28 cellular contexts compared by ENCODE assay signal in genomic region chr3:79326642-79327041, GRCh38.
DNase-seq lines count a peak whose midpoint lies in the region; ATAC-seq and TF ChIP-seq lines count a peak whose summit lies in the region.
"Had no signal": no experiment of that assay in that cellular context is flagged by ENCODE, and none has a peak within 500 bp of the region (broad histone marks: within the 10 kb centered on the region; RNA-seq: fewer than 3 reads in every experiment).

No MANE protein-coding gene starts in this region.

- no peak overlapping the region for H3K56ac ChIP-seq in IMR-90 (ENCODE audit: extremely low read depth, insufficient read depth, low read length)

- no CpG with 5 or more reads among the region's 3 CpGs for WGBS in IMR-90 (ENCODE audit: extremely low coverage in 2 of 2, insufficient read length in 1 of 2), 2 experiments

- no peak for TF ChIP-seq POLR2A in IMR-90 (IDR thresholded peaks at IDR 0.05; ENCODE audit: low read depth, low read length)

- CTCF ChIA-PET in IMR-90 (lab: Yijun Ruan, JAX): no interaction called here

- in situ Hi-C loops in IMR-90 (cut with MboI; ENCODE audit: low sequenced_read_pairs): no loop called here

- POLR2A ChIA-PET in IMR-90 (lab: Charles Lee; ENCODE audit: unreplicated experiment): no interaction called here

- no peak overlapping the region for H2BK20ac ChIP-seq in IMR-90 (ENCODE audit: low read depth, low read length)

- no peak overlapping the region for H4K5ac ChIP-seq in IMR-90 (ENCODE audit: low read depth, low read length)

- no peaks in the 10 kb centered on the region for H3K36me3 ChIP-seq in ES-I3 (ENCODE audit: insufficient read depth, low read length)
- no peaks in the 10 kb centered on the region for H3K36me3 ChIP-seq in IMR-90 (ENCODE audit: control insufficient read depth, insufficient read depth, low read length)
- H3K36me3 ChIP-seq in iPS-20b (ENCODE audit: insufficient read depth, low read depth, low read length): no peaks in the 10 kb centered on the region
- H3K36me3 ChIP-seq: BE2C, thoracic aorta had no signal

- H3K9me1 ChIP-seq in IMR-90 (ENCODE audit: insufficient read depth, low read length): no peaks in the 10 kb centered on the region

- intact Hi-C loops in IMR-90 (cut with micrococcal nuclease): no loop called here

- no peak overlapping the region for H2AK9ac ChIP-seq in IMR-90 (replicated peaks; ENCODE audit: low read depth, low read length, poor library complexity)

- H4K20me1 ChIP-seq in IMR-90 (ENCODE audit: insufficient read depth, low read length): no peaks in the 10 kb centered on the region

- dilution Hi-C loops in IMR-90 (cut with HindIII; ENCODE audit: low sequenced_read_pairs, unreplicated experiment): no loop called here

- H2BK5ac ChIP-seq in IMR-90 (ENCODE audit: low read depth, low read length, poor library complexity, severe bottlenecking): no peak overlapping the region

- no peak overlapping the region for H4K8ac ChIP-seq in IMR-90 (ENCODE audit: low read depth in 2 of 2, low read length in 2 of 2)

- H3K79me1 ChIP-seq in IMR-90 (ENCODE audit: low read depth in 1 of 2, low read length in 2 of 2): no peaks in the 10 kb centered on the region

- no peak overlapping the region for H3K14ac ChIP-seq in IMR-90 (replicated peaks; ENCODE audit: low read depth, low read length)

- ATAC-seq in IMR-90 (ENCODE audit: low read depth): peak; percentile 35; the same call in 1 of the 2 replicates
- ATAC-seq: body of pancreas; CD8-positive, alpha-beta T cell; left cardiac atrium; mucosa of descending colon; natural killer cell; Panc1 had no signal

- no peak overlapping the region for H3K4ac ChIP-seq in IMR-90 (ENCODE audit: low read depth, low read length)

- no peak overlapping the region for H3K4me2 ChIP-seq in IMR-90 (ENCODE audit: low read depth, low read length)

- H3K27ac ChIP-seq in IMR-90 (ENCODE audit: insufficient read depth, low read length): no peak overlapping the region
- peak overlapping the region; percentile 59 for H3K27ac ChIP-seq in iPS-20b (ENCODE audit: low read length)
- H3K27ac ChIP-seq: body of pancreas, skin epidermis, thoracic aorta had no signal

- H3K27me3 ChIP-seq in IMR-90 (ENCODE audit: control insufficient read depth, insufficient read depth, low read length) (no peaks in the 10 kb centered on the region), iPS-20b (ENCODE audit: insufficient read depth, low read length) (no peaks in the 10 kb centered on the region)
- H3K27me3 ChIP-seq: BE2C, body of pancreas had no signal

- TF ChIP-seq CTCF in IMR-90 (conservative IDR thresholded peaks at IDR 0.05; ENCODE audit: low read depth, low read length) (no peak), epithelial cell of esophagus (IDR thresholded peaks at IDR 0.05; ENCODE audit: insufficient read depth, low read depth, low read length, missing control alignments) (no peak)

- H2BK120ac ChIP-seq in IMR-90 (ENCODE audit: low read depth, low read length): no peak overlapping the region

- H2BK15ac ChIP-seq in IMR-90 (ENCODE audit: low read depth, low read length): no peak overlapping the region

- no peak overlapping the region for H3K18ac ChIP-seq in IMR-90 (ENCODE audit: low read depth, low read length)

- H3K9ac ChIP-seq in ES-I3 (ENCODE audit: low read depth, low read length) (peak overlapping the region; percentile 31; the same call in 1 of the 2 replicates), IMR-90 (ENCODE audit: low read depth, low read length) (no peak overlapping the region), iPS-20b (ENCODE audit: low read depth, low read length) (peak overlapping the region; percentile 69; the same call in 1 of the 2 replicates)

- H3K4me1 ChIP-seq in ES-I3 (ENCODE audit: insufficient read depth, low read length): peaks cover 34% of the 10 kb centered on the region; the same call in 1 of the 2 replicates
- H3K4me1 ChIP-seq in IMR-90 (ENCODE audit: control insufficient read depth, insufficient read depth, low read length): no peaks in the 10 kb centered on the region
- H3K4me1 ChIP-seq in iPS-20b (ENCODE audit: insufficient read depth, low read length): peaks cover 9% of the 10 kb centered on the region; the same call in 1 of the 2 replicates
- H3K4me1 ChIP-seq: BE2C, body of pancreas had no signal

- no peak overlapping the region for H4K91ac ChIP-seq in IMR-90 (ENCODE audit: insufficient read depth, low read depth, low read length)

- no peak overlapping the region for H2AK5ac ChIP-seq in IMR-90 (ENCODE audit: low read depth, low read length)

- TF ChIP-seq RAD21 in IMR-90 (IDR thresholded peaks at IDR 0.05; ENCODE audit: low read length): no peak

- no peak overlapping the region for H2AFZ ChIP-seq in IMR-90 (replicated peaks; ENCODE audit: low read length, poor library complexity)

- no peak overlapping the region for H3K4me3 ChIP-seq in IMR-90 (ENCODE audit: insufficient read depth, low read depth, low read length)
- H3K4me3 ChIP-seq in epithelial cell of esophagus (ENCODE audit: low read length): no peak overlapping the region
- H3K4me3 ChIP-seq in iPS-20b (ENCODE audit: low read length): peak overlapping the region; percentile 55
- H3K4me3 ChIP-seq: body of pancreas, mucosa of descending colon, skin epidermis, thoracic aorta had no signal

- H3K23ac ChIP-seq in IMR-90 (ENCODE audit: low read depth, low read length): no peak overlapping the region

- H3K9me3 ChIP-seq in ES-I3 (ENCODE audit: control insufficient read depth, insufficient read depth, low read length): no peaks in the 10 kb centered on the region
- H3K9me3 ChIP-seq in IMR-90 (ENCODE audit: control insufficient read depth, insufficient read depth, low read length): no peaks in the 10 kb centered on the region
- no peaks in the 10 kb centered on the region for H3K9me3 ChIP-seq in iPS-20b (ENCODE audit: insufficient read depth, low read depth, low read length)
- H3K9me3 ChIP-seq: BE2C, body of pancreas, mucosa of descending colon, thoracic aorta had no signal

- DNase-seq in IMR-90 (peak; percentile 46), epithelial cell of esophagus (ENCODE audit: low read depth) (peak; percentile 6), foreskin melanocyte (no peak), NCI-H1105 (lab: John Stamatoyannopoulos, UW) (no peak), A172 (ENCODE audit: low spot score) (no peak)
- DNase-seq: ACHN; activated CD4-positive, alpha-beta memory T cell treated with anti-CD3 and anti-CD28 coated beads, Interleukin-2, amount 10 ng/mL, durations not matched to agents 7 days and 5 days; activated CD4-positive, alpha-beta T cell treated with anti-CD3 and anti-CD28 coated beads for 1 hour; activated CD8-positive, alpha-beta memory T cell treated with anti-CD3 and anti-CD28 coated beads, Interleukin-2, amount 50 U/mL, for 4 hours; activated naive CD4-positive, alpha-beta T cell; BE2C; body of pancreas; CD8-positive, alpha-beta T cell; cerebellar nuclear complex; H7; head of caudate nucleus; left cardiac atrium; mucosa of descending colon; natural killer cell; NCI-H1694; NCI-H446 treated with DMSO at 0.1 percent for 48 hours; NCI-H774; SHP77 had no signal

- no TSS peak for BruUV-seq in IMR-90 (replicated peaks; lab: Mats Ljungman, UMichigan)

TF ChIP-seq in IMR-90, 13 proteins besides CTCF, POLR2A, EP300 and RAD21:
- no peak for TF ChIP-seq FOS (IDR thresholded peaks at IDR 0.05; ENCODE audit: low read depth, low read length)
- TF ChIP-seq CEBPB (IDR thresholded peaks at IDR 0.05; ENCODE audit: low read depth, low read length): peak; percentile 91
TF ChIP-seq in IMR-90: peak in this region for 1.

Comparison
In these comparisons a context has a peak if more than half of its experiments do, and no peak if none do; other contexts are left out.
1. DNase-seq: peak in IMR-90 (single experiment) and epithelial cell of esophagus (single experiment); none in foreskin melanocyte (single experiment), NCI-H1105 (single experiment) and A172 (single experiment).